Comparison of ENCODE assay signal across 8 cellular contexts in genomic region chr14:93906341-93907329, GRCh38. TPM values are rescaled to one million over a fixed set of nuclear protein-coding genes. Genes with fewer than 3 reads are reported as not detected.
A peak's percentile ranks its signal among the peaks of the same experiment; 100 is the strongest.
DNase-seq lines count a peak whose midpoint lies in the region; FAIRE-seq and TF ChIP-seq lines count a peak whose summit lies in the region.

No MANE protein-coding gene starts in this region.

- no peaks in the 10 kb centered on the region for H3K9me3 ChIP-seq in right atrium auricular region

- DNase-seq in AG10803 (ENCODE audit: low read depth) (peak; percentile 30), GM19239 (ENCODE audit: insufficient read length, low spot score) (peak; percentile 84), LHCN-M2 (ENCODE audit: low read depth) (peak; percentile 22), SHP77 (lab: John Stamatoyannopoulos, UW) (peak; percentile 53 to 64), right atrium auricular region (ENCODE audit: low spot score) (no peak), foreskin melanocyte (no peak)
- DNase-seq in activated naive CD4-positive, alpha-beta T cell treated with anti-CD3 and anti-CD28 coated beads, Interleukin-2, amount 50 U/mL, for 16 hours: peak; percentile 23
- peak; percentile 23 to 63 for DNase-seq in stimulated activated CD4-positive, alpha-beta T cell treated with anti-CD3 and anti-CD28 coated beads, Interleukin-12 subunit alpha, Interleukin-12 subunit beta, amount 100 ng/mL, for 24 hours (ENCODE audit: low read depth in 2 of 2)

- no peak overlapping the region for H3K27ac ChIP-seq in right atrium auricular region

- TF ChIP-seq CTCF in AG10803 (conservative IDR thresholded peaks at IDR 0.05; ENCODE audit: low read length) (peak; percentile 74), right atrium auricular region (IDR thresholded peaks at IDR 0.05) (peak; percentile 29 to 69)

- FAIRE-seq in GM19239 (lab: Jason Lieb, UNC): peak; percentile 82

- H3K4me3 ChIP-seq in AG10803 (ENCODE audit: low read length) (no peak overlapping the region), right atrium auricular region (no peak overlapping the region)

- no peaks in the 10 kb centered on the region for H3K4me1 ChIP-seq in right atrium auricular region

- no peaks in the 10 kb centered on the region for H3K36me3 ChIP-seq in right atrium auricular region

- no peaks in the 10 kb centered on the region for H3K27me3 ChIP-seq in right atrium auricular region

RNA-seq across cellular contexts. Expression of gene FAM181A, which starts 20.5 kb away (rescaled TPM):
- total RNA-seq in LHCN-M2 (2014; rRNA removed): not detected in 2 replicates
- polyA plus RNA-seq in LHCN-M2 (2012): not detected
- not detected for total RNA-seq in right atrium auricular region

Comparison
In these comparisons a context has a peak if more than half of its experiments do, and no peak if none do; other contexts are left out.
1. DNase-seq: peak in AG10803 (single experiment), GM19239 (single experiment), LHCN-M2 (single experiment), SHP77 (2 of 2), activated naive CD4-positive, alpha-beta T cell treated with anti-CD3 and anti-CD28 coated beads, Interleukin-2, amount 50 U/mL, for 16 hours (single experiment) and stimulated activated CD4-positive, alpha-beta T cell treated with anti-CD3 and anti-CD28 coated beads, Interleukin-12 subunit alpha, Interleukin-12 subunit beta, amount 100 ng/mL, for 24 hours (2 of 2); none in right atrium auricular region (single experiment) and foreskin melanocyte (single experiment).